ENCODE assay signal across 27 cellular contexts in genomic region chr12:2664721-2665577, GRCh38.
A peak's percentile ranks its signal among the peaks of the same experiment; 100 is the strongest.
DNase-seq lines count a peak whose midpoint lies in the region; ATAC-seq and TF ChIP-seq lines count a peak whose summit lies in the region.
"Had no signal": no experiment of that assay in that cellular context is flagged by ENCODE, and none has a peak within 500 bp of the region (broad histone marks: within the 10 kb centered on the region; RNA-seq: fewer than 3 reads in every experiment).

No MANE protein-coding gene starts in this region.

- no peak overlapping the region for H3K4me3 ChIP-seq in mucosa of descending colon
- H3K4me3 ChIP-seq: PC-9, SJSA1 had no signal

- ATAC-seq in sciatic nerve: no peak
- ATAC-seq in mucosa of descending colon: no peak
- ATAC-seq in HG03175 (IDR thresholded peaks at IDR 0.05; ENCODE audit: unreplicated experiment): no peak
- ATAC-seq: HepG2 had no signal

- intact Hi-C loops in sciatic nerve (cut with DNase I): no loop called here
- intact Hi-C loops in mucosa of descending colon (cut with DNase I, micrococcal nuclease): no loop called here

- H3K9me3 ChIP-seq in mucosa of descending colon: no peaks in the 10 kb centered on the region
- H3K9me3 ChIP-seq: SJSA1 had no signal

- H3K27ac Mint-ChIP-seq in chondrocyte (ENCODE audit: unreplicated experiment): no peak overlapping the region

- TF ChIP-seq CTCF in mucosa of descending colon (IDR thresholded peaks at IDR 0.05) (no peak), chondrocyte (IDR thresholded peaks at IDR 0.05) (no peak)

- H3K4me1 ChIP-seq in mucosa of descending colon (ENCODE audit: low read depth): no peaks in the 10 kb centered on the region
- H3K4me1 ChIP-seq: SJSA1 had no signal

- peaks cover 48% of the 10 kb centered on the region for H3K36me3 Mint-ChIP-seq in chondrocyte (ENCODE audit: low read depth)

- H3K27me3 Mint-ChIP-seq in chondrocyte (ENCODE audit: low read depth): no peaks in the 10 kb centered on the region

- H3K4me3 Mint-ChIP-seq in chondrocyte (ENCODE audit: unreplicated experiment): no peak overlapping the region

- no peaks in the 10 kb centered on the region for H3K9me3 Mint-ChIP-seq in chondrocyte (ENCODE audit: low read depth)

- DNase-seq in activated effector memory CD4-positive, alpha-beta T cell treated with anti-CD3 and anti-CD28 coated beads, Interleukin-2, amount 50 U/mL, for 16 hours: peak; percentile 17
- DNase-seq in activated effector memory CD4-positive, alpha-beta T cell treated with Interleukin-2 at 50 U/mL for 16 hours: no peak
- DNase-seq in islet precursor cell: peak; percentile 54
- peak; percentile 37 for DNase-seq in sciatic nerve (ENCODE audit: low spot score)
- DNase-seq in COLO668 (lab: John Stamatoyannopoulos, UW; ENCODE audit: unreplicated experiment): no peak
- DNase-seq in mucosa of descending colon: no peak
- DNase-seq in chondrocyte (ENCODE audit: low spot score): no peak
- DNase-seq: 8988T; ACHN; DMS153; DND-41; GOT3; HCEC 1CT; KBM-7; NCI-H1105 treated with DMSO at 0.1 percent for 48 hours; NCI-H146; NCI-H2029; NCI-H446 treated with DMSO at 0.1 percent for 48 hours; NCI-H526; NCI-H82; NK-92 treated with Interleukin-12 subunit alpha and Interleukin-12 subunit beta, amount 100 ng/mL, for 24 hours; PC-9; Right ventricle myocardium superior; RPMI8226 had no signal

- no peaks in the 10 kb centered on the region for H3K36me3 ChIP-seq in mucosa of descending colon (ENCODE audit: low read depth)

- H3K4me1 Mint-ChIP-seq in chondrocyte (ENCODE audit: low read depth): no peaks in the 10 kb centered on the region

Comparison
In these comparisons a context has a peak if more than half of its experiments do, and no peak if none do; other contexts are left out.
1. DNase-seq: peak in activated effector memory CD4-positive, alpha-beta T cell treated with anti-CD3 and anti-CD28 coated beads, Interleukin-2, amount 50 U/mL, for 16 hours (single experiment), islet precursor cell (single experiment) and sciatic nerve (single experiment); none in activated effector memory CD4-positive, alpha-beta T cell treated with Interleukin-2 at 50 U/mL for 16 hours (single experiment), COLO668 (single experiment), mucosa of descending colon (0 of 3) and chondrocyte (single experiment).